Comparison of ENCODE assay signal across 1 cellular context in the genomic region with DNA sequence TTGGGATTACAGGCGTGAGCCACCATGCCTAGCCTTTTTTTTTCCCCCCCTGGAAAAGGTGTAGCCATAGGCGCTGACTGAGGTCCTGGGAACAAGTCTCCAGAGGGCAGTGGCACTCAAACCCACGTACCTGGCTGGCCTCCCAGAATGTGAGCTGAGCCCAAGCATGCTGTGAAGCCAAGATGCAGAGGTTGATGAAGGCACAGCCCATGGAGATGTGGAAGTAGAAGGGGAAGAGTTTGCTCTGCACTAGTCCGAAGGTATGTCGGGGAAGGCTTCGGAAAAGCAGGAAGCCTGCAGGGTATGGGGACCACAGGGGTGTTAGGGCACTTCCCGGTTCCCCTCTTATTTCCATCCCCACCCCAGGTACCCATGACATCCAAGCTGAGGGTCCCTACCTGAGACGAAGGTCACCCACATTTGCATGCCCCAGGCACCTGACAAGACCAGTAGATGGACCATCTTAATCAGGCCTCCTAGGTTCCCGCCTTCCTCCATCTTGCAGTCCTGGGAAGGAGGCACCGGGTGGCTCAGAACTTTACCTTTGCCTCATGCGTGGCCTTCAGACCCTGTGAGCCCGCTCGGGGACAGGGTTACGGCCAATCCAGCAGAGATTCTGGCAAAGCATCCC.
TF ChIP-seq lines count a peak whose summit lies in the region.

No MANE protein-coding gene starts in this region.

TF ChIP-seq in HEK293T, 16 proteins besides CTCF, POLR2A, EP300 and RAD21 (continued from another document):
- TF ChIP-seq, protein P1, sequence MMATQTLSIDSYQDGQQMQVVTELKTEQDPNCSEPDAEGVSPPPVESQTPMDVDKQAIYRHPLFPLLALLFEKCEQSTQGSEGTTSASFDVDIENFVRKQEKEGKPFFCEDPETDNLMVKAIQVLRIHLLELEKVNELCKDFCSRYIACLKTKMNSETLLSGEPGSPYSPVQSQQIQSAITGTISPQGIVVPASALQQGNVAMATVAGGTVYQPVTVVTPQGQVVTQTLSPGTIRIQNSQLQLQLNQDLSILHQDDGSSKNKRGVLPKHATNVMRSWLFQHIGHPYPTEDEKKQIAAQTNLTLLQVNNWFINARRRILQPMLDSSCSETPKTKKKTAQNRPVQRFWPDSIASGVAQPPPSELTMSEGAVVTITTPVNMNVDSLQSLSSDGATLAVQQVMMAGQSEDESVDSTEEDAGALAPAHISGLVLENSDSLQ (IDR thresholded peaks at IDR 0.05): no peak
- TF ChIP-seq L3MBTL2 (conservative IDR thresholded peaks at IDR 0.05) (no peak), HDGF (IDR thresholded peaks at IDR 0.05; ENCODE audit: borderline replicate concordance) (no peak), FOXK2 (IDR thresholded peaks at IDR 0.05) (no peak), FOXM1 (IDR thresholded peaks at IDR 0.05; ENCODE audit: borderline replicate concordance) (no peak), ZNF384 (IDR thresholded peaks at IDR 0.05) (no peak)
